Comparison of ENCODE assay signal across 15 cellular contexts in the genomic region with DNA sequence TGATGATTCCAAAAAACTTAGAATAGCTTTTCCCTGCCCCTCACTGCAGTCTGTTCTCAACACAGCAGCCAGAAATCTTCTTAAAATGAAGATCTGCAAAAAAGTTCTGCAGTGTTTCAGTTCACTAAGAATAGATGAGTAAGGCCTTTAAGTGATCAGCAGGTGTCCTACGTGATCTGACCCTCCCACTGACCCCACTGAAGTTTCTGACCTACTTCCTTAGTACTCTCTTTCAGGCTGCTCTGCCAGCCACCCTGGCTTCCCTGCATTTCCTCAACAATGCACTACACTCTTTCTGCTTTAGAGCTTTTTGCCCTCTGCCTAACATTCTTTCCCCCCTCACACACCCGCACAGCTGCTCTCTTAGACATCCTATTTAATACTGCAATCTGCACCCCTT.
DNase-seq lines count a peak whose midpoint lies in the region; ATAC-seq, FAIRE-seq and TF ChIP-seq lines count a peak whose summit lies in the region.
"Had no signal": no experiment of that assay in that cellular context is flagged by ENCODE, and none has a peak within 500 bp of the region (broad histone marks: within the 10 kb centered on the region; RNA-seq: fewer than 3 reads in every experiment).

No MANE protein-coding gene starts in this region.

- H3K4me1 Mint-ChIP-seq in CD4-positive, alpha-beta memory T cell = peaks cover 8 to 27% (median 12%) of the 10 kb centered on the region in 4 donors
- H3K4me1 Mint-ChIP-seq in astrocyte (ENCODE audit: low read depth, unreplicated experiment) = peaks cover 10% of the 10 kb centered on the region
- H3K4me1 Mint-ChIP-seq: activated naive CD8-positive, alpha-beta T cell treated with anti-CD3 and anti-CD28 coated beads, Interleukin-2, amount 50 U/mL, for 24 hours had no signal

- no peak overlapping the region for H3K9ac ChIP-seq in astrocyte (ENCODE audit: low read length)

- H3K9me3 Mint-ChIP-seq in CD4-positive, alpha-beta memory T cell = peaks cover 0 to 6% (median 0%) of the 10 kb centered on the region in 8 donors
- no peaks in the 10 kb centered on the region for H3K9me3 Mint-ChIP-seq in astrocyte (ENCODE audit: unreplicated experiment)

- no peaks in the 10 kb centered on the region for H3K27me3 ChIP-seq in CD4-positive, alpha-beta memory T cell (ENCODE audit: insufficient read depth, low read length)
- H3K27me3 ChIP-seq in astrocyte (ENCODE audit: insufficient read depth, low read length) = no peaks in the 10 kb centered on the region
- H3K27me3 ChIP-seq: colonic mucosa, SJSA1 had no signal

- no peaks in the 10 kb centered on the region for H3K27me3 Mint-ChIP-seq in CD4-positive, alpha-beta memory T cell
- H3K27me3 Mint-ChIP-seq in astrocyte (ENCODE audit: low read depth, unreplicated experiment) = no peaks in the 10 kb centered on the region
- H3K27me3 Mint-ChIP-seq: activated naive CD8-positive, alpha-beta T cell treated with anti-CD3 and anti-CD28 coated beads, Interleukin-2, amount 50 U/mL, for 24 hours had no signal

- H3K36me3 ChIP-seq in CD4-positive, alpha-beta memory T cell (ENCODE audit: insufficient read depth, low read length) = peaks cover 6% of the 10 kb centered on the region
- H3K36me3 ChIP-seq in astrocyte (ENCODE audit: insufficient read depth, low read length) = no peaks in the 10 kb centered on the region
- H3K36me3 ChIP-seq: colonic mucosa, prostate gland had no signal

- no peak overlapping the region for H3K4me3 ChIP-seq in CD4-positive, alpha-beta memory T cell (ENCODE audit: low read length in 2 of 2)
- H3K4me3 ChIP-seq in astrocyte (ENCODE audit: insufficient read depth, low read depth, low read length) = no peak overlapping the region
- H3K4me3 ChIP-seq: colonic mucosa, prostate gland, SJSA1 had no signal

- peaks cover 32 to 46% of the 10 kb centered on the region in 2 donors for H3K36me3 Mint-ChIP-seq in CD4-positive, alpha-beta memory T cell
- H3K36me3 Mint-ChIP-seq in astrocyte (ENCODE audit: low read depth, unreplicated experiment) = no peaks in the 10 kb centered on the region

- intact Hi-C loops in CD4-positive, alpha-beta memory T cell (cut with micrococcal nuclease) = no loop called here
- intact Hi-C loops in cardiac septum (cut with DNase I) = no loop called here

- no peak overlapping the region for H2AFZ ChIP-seq in astrocyte (ENCODE audit: low read depth, low read length)

- H4K20me1 ChIP-seq in astrocyte (ENCODE audit: insufficient read depth, low read length) = peaks cover 10% of the 10 kb centered on the region

- FAIRE-seq in astrocyte (lab: Jason Lieb, UNC) = no peak

- no peak overlapping the region for H3K4me3 Mint-ChIP-seq in CD4-positive, alpha-beta memory T cell
- peak overlapping the region; percentile 27 for H3K4me3 Mint-ChIP-seq in astrocyte (ENCODE audit: unreplicated experiment)
- H3K4me3 Mint-ChIP-seq: activated naive CD8-positive, alpha-beta T cell treated with anti-CD3 and anti-CD28 coated beads, Interleukin-2, amount 50 U/mL, for 24 hours had no signal

- no peaks in the 10 kb centered on the region for H3K9me3 ChIP-seq in CD4-positive, alpha-beta memory T cell (ENCODE audit: control insufficient read depth in 1 of 2, low read length in 2 of 2)
- H3K9me3 ChIP-seq in astrocyte (ENCODE audit: insufficient read depth, low read depth, low read length) = no peaks in the 10 kb centered on the region
- H3K9me3 ChIP-seq: colonic mucosa, prostate gland, SJSA1 had no signal

- ATAC-seq in GM19395 (IDR thresholded peaks at IDR 0.05; ENCODE audit: unreplicated experiment) (peak; percentile 80), HG03060 (IDR thresholded peaks at IDR 0.05; ENCODE audit: low read depth, unreplicated experiment) (peak; percentile 58)
- ATAC-seq: activated naive CD8-positive, alpha-beta T cell treated with anti-CD3 and anti-CD28 coated beads, Interleukin-2, amount 50 U/mL, for 24 hours had no signal

- no peak for DNase-seq in CD4-positive, alpha-beta memory T cell
- DNase-seq in astrocyte (ENCODE audit: low read depth) = no peak
- DNase-seq in cardiac septum (ENCODE audit: low spot score) = no peak
- DNase-seq in KG1 (lab: John Stamatoyannopoulos, UW) = no peak
- no peak for DNase-seq in DMS53 (lab: John Stamatoyannopoulos, UW)
- DNase-seq in SKM-1 treated with dmso at 0.1 percent for 144 hours (lab: John Stamatoyannopoulos, UW; ENCODE audit: unreplicated experiment) = no peak
- DNase-seq: ACHN; activated naive CD8-positive, alpha-beta T cell treated with anti-CD3 and anti-CD28 coated beads, Interleukin-2, amount 50 U/mL, for 24 hours; colonic mucosa; NCI-H1694; NCI-H748 treated with DMSO at 0.1 percent for 48 hours had no signal

- TF ChIP-seq CTCF in astrocyte (IDR thresholded peaks at IDR 0.05; ENCODE audit: insufficient read depth, low read depth, low read length) = no peak

- CTCF ChIA-PET in CD4-positive, alpha-beta memory T cell (lab: Charles Lee; ENCODE audit: partially characterized antibody) = no interaction called here

- H3K79me2 ChIP-seq in astrocyte (ENCODE audit: insufficient read depth, low read length) = no peaks in the 10 kb centered on the region

- POLR2A ChIA-PET in CD4-positive, alpha-beta memory T cell (lab: Charles Lee; ENCODE audit: partially characterized antibody) = no interaction called here

- H3K4me2 ChIP-seq in astrocyte (ENCODE audit: low read length) = no peak overlapping the region

- peak overlapping the region in 6 of 7 donors; percentile 14 to 69 (median 42) for H3K27ac Mint-ChIP-seq in CD4-positive, alpha-beta memory T cell
- H3K27ac Mint-ChIP-seq in astrocyte (ENCODE audit: unreplicated experiment) = no peak overlapping the region
- H3K27ac Mint-ChIP-seq: activated naive CD8-positive, alpha-beta T cell treated with anti-CD3 and anti-CD28 coated beads, Interleukin-2, amount 50 U/mL, for 24 hours had no signal

- H3K4me1 ChIP-seq in CD4-positive, alpha-beta memory T cell (ENCODE audit: insufficient read depth, low read length) = no peaks in the 10 kb centered on the region
- no peaks in the 10 kb centered on the region for H3K4me1 ChIP-seq in astrocyte (ENCODE audit: insufficient read depth, low read length)
- H3K4me1 ChIP-seq: colonic mucosa, prostate gland had no signal

- no peak overlapping the region for H3K27ac ChIP-seq in CD4-positive, alpha-beta memory T cell (ENCODE audit: low read depth, low read length)
- no peak overlapping the region for H3K27ac ChIP-seq in astrocyte (ENCODE audit: low read depth, low read length)
- H3K27ac ChIP-seq: colonic mucosa, prostate gland, SJSA1 had no signal
